ENCODE assay signal across 8 cellular contexts in the genomic region with DNA sequence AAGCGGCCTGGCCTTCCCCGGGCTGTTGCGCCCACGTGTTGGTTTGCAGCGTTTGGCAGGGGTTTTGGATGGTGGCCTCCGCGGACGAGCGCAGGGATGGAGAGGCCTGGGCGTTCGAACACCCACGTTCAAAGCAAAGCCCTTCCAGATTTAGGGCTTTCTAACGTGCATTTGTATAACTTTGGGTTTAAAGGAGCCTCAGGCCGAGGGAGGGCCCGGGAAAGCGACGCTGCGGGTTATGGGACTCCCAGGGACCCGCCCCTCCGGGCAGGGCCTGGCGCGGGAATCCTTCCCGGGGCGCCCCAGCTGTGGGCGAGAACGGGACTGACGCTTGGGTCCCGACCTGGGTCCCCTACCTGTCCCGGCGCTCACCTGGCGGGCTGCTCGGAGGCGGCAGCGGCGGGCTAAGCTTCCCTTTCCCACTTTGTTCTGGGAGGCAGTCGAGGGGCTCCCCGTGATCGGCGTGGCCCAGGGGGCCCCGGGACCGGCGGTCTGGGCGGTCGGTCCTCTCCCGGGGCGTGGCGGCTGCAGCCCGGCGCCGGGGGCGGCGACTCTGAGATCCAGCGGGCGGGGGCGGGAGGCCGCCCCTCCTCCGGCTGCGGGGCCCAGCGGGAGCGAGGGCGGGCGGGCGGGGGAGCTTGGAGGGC. TPM values are rescaled to one million over a fixed set of nuclear protein-coding genes. Genes with fewer than 3 reads are reported as not detected.
DNase-seq lines count a peak whose midpoint lies in the region; ATAC-seq and TF ChIP-seq lines count a peak whose summit lies in the region.

FBXO17 (minus strand) TSS at position 529 of the 647 bp plus-strand sequence. CDS start 25,423 bp downstream, outside the sequence.

- TF ChIP-seq POLR2A in Peyer's patch (IDR thresholded peaks at IDR 0.05): no peak

- peak; percentile 68 for DNase-seq in ELR (ENCODE audit: low read depth)
- DNase-seq in Peyer's patch: peak in 1 of 3 donors; percentile 53
- peak; percentile 32 for DNase-seq in lung (ENCODE audit: low spot score)
- DNase-seq in NCI-H774 (lab: John Stamatoyannopoulos, UW): no peak
- DNase-seq in NOMO-1 treated with dmso at 0.1 percent for 144 hours (lab: John Stamatoyannopoulos, UW; ENCODE audit: unreplicated experiment): no peak

- peaks cover 0 to 10% of the 10 kb centered on the region in 2 donors for H3K27me3 ChIP-seq in Peyer's patch
- no peaks in the 10 kb centered on the region for H3K27me3 ChIP-seq in lung (ENCODE audit: control insufficient read depth, insufficient read depth)

- H3K4me1 ChIP-seq in Peyer's patch (peaks cover 0 to 9% (median 0%) of the 10 kb centered on the region in 4 donors), lung (ENCODE audit: control insufficient read depth in 2 of 2, insufficient read depth in 2 of 2, low read length in 2 of 2) (no peaks in the 10 kb centered on the region)

- peak; percentile 51 for ATAC-seq in lung (ENCODE audit: insufficient read depth, low FRiP score)
- ATAC-seq in GM21529 (IDR thresholded peaks at IDR 0.05; ENCODE audit: unreplicated experiment): no peak

- 4 to 9% methylated on average over 58 to 63 of the region's 63 CpGs for WGBS in lung, 2 donors

- in situ Hi-C loops in endometrial microvascular endothelial cells (cut with HindIII; ENCODE audit: inconsistent ontology term, low pct_unique_long_range_greater_than_20kb, low sequenced_read_pairs): no loop called here

- peak within 1 kb of the TSS; percentile 53 to 77 (median 74) for H3K27ac ChIP-seq in Peyer's patch
- peak within 1 kb of the TSS; percentile 43 to 76 for H3K27ac ChIP-seq in lung (ENCODE audit: low read depth in 1 of 2, low read length in 1 of 2)
- H3K27ac ChIP-seq in temporal lobe (ENCODE audit: low read depth, low read length): peak within 1 kb of the TSS; percentile 84

- H3K36me3 ChIP-seq in Peyer's patch: no peaks in the 10 kb centered on the region
- H3K36me3 ChIP-seq in lung (ENCODE audit: control insufficient read depth in 2 of 2, insufficient read depth in 2 of 2, low read length in 2 of 2): no peaks in the 10 kb centered on the region

- H3K4me3 ChIP-seq in Peyer's patch (peak within 1 kb of the TSS; percentile 35 to 55 (median 45)), lung (peak within 1 kb of the TSS; percentile 58)

- TF ChIP-seq CTCF in Peyer's patch (IDR thresholded peaks at IDR 0.05): no peak
- TF ChIP-seq CTCF in lung (IDR thresholded peaks at IDR 0.05; ENCODE audit: control extremely low read depth, extremely low read depth): no peak

- H3K9me3 ChIP-seq in Peyer's patch (peaks cover 0 to 2% (median 0%) of the 10 kb centered on the region in 4 donors), lung (ENCODE audit: control insufficient read depth in 2 of 2, insufficient read depth in 1 of 2, low read length in 1 of 2) (no peaks in the 10 kb centered on the region)

RNA-seq across cellular contexts. Expression of gene FBXO17, which starts in this region (rescaled TPM):
- total RNA-seq in Peyer's patch (1 to 10 TPM; 1.4 to 5.4 (median 3.9) TPM), endometrial microvascular endothelial cells (ENCODE audit: inconsistent ontology term) (30.0 TPM), lung (10 to 100 TPM; 10.4 to 18.8 TPM), temporal lobe (3.7 TPM)
- polyA plus RNA-seq in lung: 1 to 10 TPM; 5.1 to 7.5 TPM

Comparison
In these comparisons a context has a peak if more than half of its experiments do, and no peak if none do; other contexts are left out.
1. DNase-seq: peak in ELR (single experiment) and lung (single experiment); none in NCI-H774 (single experiment) and NOMO-1 treated with dmso at 0.1 percent for 144 hours (single experiment).
2. Peak in every context shown above with its lines, with median percentiles within 50 percentile points of each other: H3K27ac ChIP-seq.